24 cellular contexts compared by ENCODE assay signal in the genomic region with DNA sequence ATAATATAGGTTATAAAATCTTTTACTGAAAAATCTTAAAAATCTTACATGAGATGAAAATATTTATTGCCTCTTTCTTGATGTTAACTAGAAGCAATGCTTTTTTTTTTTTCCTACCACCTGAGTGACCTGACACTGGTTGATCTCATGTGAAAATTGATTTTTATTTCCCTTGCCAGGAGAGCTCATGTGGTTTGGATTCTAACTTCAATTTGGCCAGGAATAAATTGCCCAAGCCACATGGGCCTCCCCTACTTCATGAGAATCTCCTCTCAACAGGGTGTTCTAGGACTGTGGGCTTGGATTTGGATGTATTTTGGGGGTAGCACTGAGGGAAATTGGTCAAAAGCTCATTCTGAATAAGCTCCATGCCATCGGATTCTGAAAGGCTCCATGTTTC. TPM values are rescaled to one million over a fixed set of nuclear protein-coding genes. Genes with fewer than 3 reads are reported as not detected.
DNase-seq lines count a peak whose midpoint lies in the region; ATAC-seq, FAIRE-seq and TF ChIP-seq lines count a peak whose summit lies in the region.
"Had no signal": no experiment of that assay in that cellular context is flagged by ENCODE, and none has a peak within 500 bp of the region (broad histone marks: within the 10 kb centered on the region; RNA-seq: fewer than 3 reads in every experiment).

No MANE protein-coding gene starts in this region.

- H4K20me1 ChIP-seq in GM23338 (replicated peaks; ENCODE audit: insufficient read depth) (0 out of 2 replicates have a peak, but pooled peaks cover 3% of the 10 kb centered on the region), K562 (replicated peaks; ENCODE audit: control insufficient read depth, insufficient read depth, low read length) (no peaks in the 10 kb centered on the region), HepG2 (ENCODE audit: insufficient read depth, low read length) (no peaks in the 10 kb centered on the region)

- H3K9me3 ChIP-seq in K562 (replicated peaks; ENCODE audit: control insufficient read depth, insufficient read depth, low read depth, low read length), result no peaks in the 10 kb centered on the region
- H3K9me3 ChIP-seq in HepG2 (ENCODE audit: low read length), result no peaks in the 10 kb centered on the region
- H3K9me3 ChIP-seq: BE2C had no signal

- H3K9me1 ChIP-seq in K562 (ENCODE audit: control insufficient read depth, insufficient read depth, low read length), result no peaks in the 10 kb centered on the region

- TF ChIP-seq POLR2A in K562 (conservative IDR thresholded peaks at IDR 0.05) (no peak), HepG2 (IDR thresholded peaks at IDR 0.05; ENCODE audit: insufficient read depth in 1 of 2, low read depth in 2 of 2, low read length in 2 of 2) (no peak)

- H3K4me2 ChIP-seq in GM23338 (no peak overlapping the region), K562 (ENCODE audit: insufficient read depth, low read length) (no peak overlapping the region), HepG2 (ENCODE audit: low read depth, low read length) (no peak overlapping the region)

- peak overlapping the region; percentile 61 for H3K27ac ChIP-seq in GM23338 (ENCODE audit: low read depth)
- H3K27ac ChIP-seq in K562 (ENCODE audit: extremely low read depth, low read depth, low read length), result no peak overlapping the region
- H3K27ac ChIP-seq in HepG2 (ENCODE audit: extremely low read length, insufficient read depth, low read length), result no peak overlapping the region
- H3K27ac ChIP-seq: HL-60 had no signal

- H3K4me1 ChIP-seq in GM23338 (ENCODE audit: insufficient read depth), result no peaks in the 10 kb centered on the region
- H3K4me1 ChIP-seq in K562 (replicated peaks in 1 of 2; ENCODE audit: control insufficient read depth in 2 of 2, insufficient read depth in 2 of 2, low read length in 2 of 2), result no peaks in the 10 kb centered on the region; a peak in 1 of 5 replicates
- H3K4me1 ChIP-seq in HepG2 (ENCODE audit: insufficient read depth, low read length), result no peaks in the 10 kb centered on the region
- H3K4me1 ChIP-seq: BE2C, HAP-1 had no signal

- intact Hi-C loops in K562 (cut with micrococcal nuclease), result no loop called here
- intact Hi-C loops in HepG2 (cut with micrococcal nuclease; ENCODE audit: unreplicated experiment), result no loop called here

- H3K9me3 Mint-ChIP-seq in GM23338, result peaks cover 27% of the 10 kb centered on the region; the same call in 2 of the 3 replicates
- peaks cover 14 to 20% of the 10 kb centered on the region in 2 donors for H3K9me3 Mint-ChIP-seq in stimulated activated naive B cell treated with anti-CD40 and anti-IgM and Interleukin-4, amounts not matched to agents 10 μg/mL and 1 μg/mL and 100 μg/mL, for 72 hours

- H3K9ac ChIP-seq in K562 (ENCODE audit: insufficient read depth in 1 of 2, low read depth in 2 of 2, low read length in 2 of 2) (no peak overlapping the region), HepG2 (ENCODE audit: insufficient read depth, low read depth, low read length) (no peak overlapping the region)

- no peak; the same call in 2 of the 3 replicates for ATAC-seq in GM23338
- no peak; the same call in 2 of the 3 replicates for ATAC-seq in K562
- ATAC-seq in HepG2, result peak; percentile 46
- ATAC-seq in stimulated activated naive B cell treated with anti-CD40 and anti-IgM and Interleukin-4, amounts not matched to agents 10 μg/mL and 1 μg/mL and 100 μg/mL, for 72 hours (replicated peaks), result no peak
- no peak for ATAC-seq in HG03342 (IDR thresholded peaks at IDR 0.05; ENCODE audit: unreplicated experiment)

- H2AFZ ChIP-seq in GM23338 (no peak overlapping the region), K562 (ENCODE audit: low read depth, low read length) (no peak overlapping the region), HepG2 (ENCODE audit: low read length) (no peak overlapping the region)

- H3K36me3 ChIP-seq in GM23338 (ENCODE audit: insufficient read depth), result peaks cover 36% of the 10 kb centered on the region
- H3K36me3 ChIP-seq in K562 (ENCODE audit: control insufficient read depth, insufficient read depth, low read length), result peaks cover 29% of the 10 kb centered on the region; the same call in 2 of the 3 replicates
- H3K36me3 ChIP-seq in HepG2 (replicated peaks in 1 of 2; ENCODE audit: control insufficient read depth in 1 of 2, insufficient read depth in 2 of 2, low read length in 2 of 2), result peaks cover 4 to 23% of the 10 kb centered on the region in 2 experiments

- no peak overlapping the region for H3K27ac Mint-ChIP-seq in GM23338
- H3K27ac Mint-ChIP-seq in stimulated activated naive B cell treated with anti-CD40 and anti-IgM and Interleukin-4, amounts not matched to agents 10 μg/mL and 1 μg/mL and 100 μg/mL, for 72 hours, result no peak overlapping the region
- H3K27ac Mint-ChIP-seq: CD4-positive, CD25-positive, alpha-beta regulatory T cell had no signal

- H3K36me3 Mint-ChIP-seq in GM23338 (ENCODE audit: low read depth), result peaks cover 55% of the 10 kb centered on the region
- H3K36me3 Mint-ChIP-seq in stimulated activated naive B cell treated with anti-CD40 and anti-IgM and Interleukin-4, amounts not matched to agents 10 μg/mL and 1 μg/mL and 100 μg/mL, for 72 hours, result peaks cover 30 to 38% of the 10 kb centered on the region in 2 donors

- BruUV-seq in K562 (replicated peaks; lab: Mats Ljungman, UMichigan) (no TSS peak), HepG2 (replicated peaks; lab: Mats Ljungman, UMichigan) (no TSS peak)

- no peak for TF ChIP-seq CTCF in GM23338 (conservative IDR thresholded peaks at IDR 0.05; ENCODE audit: low read depth in 2 of 2)
- no peak for TF ChIP-seq CTCF in K562 (IDR thresholded peaks at IDR 0.05 in 2 of 3, conservative IDR thresholded peaks at IDR 0.05 in 1 of 3; ENCODE audit: insufficient read depth in 2 of 3, low read depth in 1 of 3, low read length in 3 of 3)
- TF ChIP-seq CTCF in HepG2 (CRISPR knock-in tag; IDR thresholded peaks at IDR 0.05), result no peak

- peaks cover 21% of the 10 kb centered on the region for H3F3A ChIP-seq in GM23338 (replicated peaks; ENCODE audit: low read depth)

- FAIRE-seq in K562 (lab: Jason Lieb, UNC) (no peak), HepG2 (lab: Jason Lieb, UNC) (no peak)
- FAIRE-seq: A204.1, D721Med, GM12892, GM18507, H1 had no signal

- in situ Hi-C loops in K562 (cut with MboI), result no loop called here
- in situ Hi-C loops in HepG2 (cut with HindIII; ENCODE audit: extremely low pct_ligation_motif_present, low pct_unique_long_range_greater_than_20kb), result no loop called here

- no peak for TF ChIP-seq RAD21 in K562 (CRISPR knock-in tag; conservative IDR thresholded peaks at IDR 0.05 in 1 of 2, IDR thresholded peaks at IDR 0.05 in 1 of 2)
- no peak for TF ChIP-seq RAD21 in HepG2 (CRISPR knock-in tag; IDR thresholded peaks at IDR 0.05)

- DNase-seq in GM23338 (ENCODE audit: low spot score) (no peak), K562 (ENCODE audit: extremely low read depth in 1 of 4, low spot score in 3 of 4) (no peak), HepG2 (ENCODE audit: low spot score) (no peak), SHP77 (lab: John Stamatoyannopoulos, UW) (no peak)
- no peak for DNase-seq in stimulated activated naive B cell treated with anti-CD40 and anti-IgM and Interleukin-4, amounts not matched to agents 10 μg/mL and 1 μg/mL and 100 μg/mL, for 72 hours
- DNase-seq: ACHN; BE2C; C1 segment of cervical spinal cord; CD4-positive, CD25-positive, alpha-beta regulatory T cell; CD8-positive, alpha-beta memory T cell; COR-L47; GDM1; IMR-90; KBM-7 had no signal

- no peaks in the 10 kb centered on the region for H3K4me1 Mint-ChIP-seq in GM23338
- H3K4me1 Mint-ChIP-seq in stimulated activated naive B cell treated with anti-CD40 and anti-IgM and Interleukin-4, amounts not matched to agents 10 μg/mL and 1 μg/mL and 100 μg/mL, for 72 hours, result no peaks in the 10 kb centered on the region
- H3K4me1 Mint-ChIP-seq: CD4-positive, CD25-positive, alpha-beta regulatory T cell; CD8-positive, alpha-beta memory T cell had no signal

- H3K4me3 Mint-ChIP-seq in GM23338, result no peak overlapping the region
- H3K4me3 Mint-ChIP-seq in stimulated activated naive B cell treated with anti-CD40 and anti-IgM and Interleukin-4, amounts not matched to agents 10 μg/mL and 1 μg/mL and 100 μg/mL, for 72 hours, result no peak overlapping the region
- H3K4me3 Mint-ChIP-seq: CD8-positive, alpha-beta memory T cell had no signal

- TF ChIP-seq EP300 in K562 (IDR thresholded peaks at IDR 0.05; ENCODE audit: low read length), result no peak
- TF ChIP-seq EP300 in HepG2 (IDR thresholded peaks at IDR 0.05; ENCODE audit: low read depth in 2 of 2, low read length in 2 of 2), result no peak
- no peak for TF ChIP-seq EP300 in HepG2 (CRISPR knock-in tag; IDR thresholded peaks at IDR 0.05; ENCODE audit: borderline replicate concordance)

- POLR2A ChIA-PET in K562 (lab: Yijun Ruan, JAX) (interaction anchor here (0.8 to 1.2 kb wide), 2 partner anchors 12 to 20 kb away, joined by 4 to 5 read pairs; a partner anchor contains a TSS), HepG2 (lab: Yijun Ruan, JAX) (interaction anchor here (1.0 to 2.1 kb wide), 2 partner anchors 11 to 19 kb away, joined by 4 to 9 read pairs; a partner anchor contains a TSS)

- no peaks in the 10 kb centered on the region for H3K27me3 ChIP-seq in GM23338 (ENCODE audit: insufficient read depth)
- no peaks in the 10 kb centered on the region for H3K27me3 ChIP-seq in K562 (ENCODE audit: control insufficient read depth in 2 of 2, insufficient read depth in 2 of 2, low read length in 2 of 2)
- H3K27me3 ChIP-seq in HepG2 (ENCODE audit: control insufficient read depth in 1 of 2, insufficient read depth in 2 of 2, low read length in 2 of 2), result no peaks in the 10 kb centered on the region
- H3K27me3 ChIP-seq: BE2C had no signal

- CTCF ChIA-PET in K562 (lab: Yijun Ruan, JAX; ENCODE audit: low intra/inter-chr PET ratio), result no interaction called here
- CTCF ChIA-PET in HepG2 (lab: Yijun Ruan, JAX; ENCODE audit: low intra/inter-chr PET ratio, low total read pairs), result no interaction called here

- peaks cover 4% of the 10 kb centered on the region for H3K27me3 Mint-ChIP-seq in GM23338 (ENCODE audit: insufficient read depth, low read depth, poor library complexity)
- peaks cover 0 to 4% of the 10 kb centered on the region in 2 donors for H3K27me3 Mint-ChIP-seq in stimulated activated naive B cell treated with anti-CD40 and anti-IgM and Interleukin-4, amounts not matched to agents 10 μg/mL and 1 μg/mL and 100 μg/mL, for 72 hours
- H3K27me3 Mint-ChIP-seq: CD4-positive, CD25-positive, alpha-beta regulatory T cell had no signal

- H3K9me2 ChIP-seq in GM23338 (ENCODE audit: insufficient read depth), result no peaks in the 10 kb centered on the region

- H3K4me3 ChIP-seq in GM23338 (no peak overlapping the region), K562 (no peak overlapping the region), HepG2 (replicated peaks in 1 of 3; ENCODE audit: insufficient read depth in 1 of 3, low read depth in 2 of 3, low read length in 3 of 3) (no peak overlapping the region)
- H3K4me3 ChIP-seq: HAP-1 had no signal

- no peaks in the 10 kb centered on the region for H3K79me2 ChIP-seq in GM23338 (replicated peaks; ENCODE audit: insufficient read depth)
- no peaks in the 10 kb centered on the region for H3K79me2 ChIP-seq in K562 (ENCODE audit: control insufficient read depth, insufficient read depth, low read length)
- no peaks in the 10 kb centered on the region for H3K79me2 ChIP-seq in HepG2 (ENCODE audit: insufficient read depth, low read length)

- WGBS in K562 (ENCODE audit: insufficient coverage, low coverage, missing lambda C conversion rate), result 0% methylated on average over 1 of the region's 1 CpG
- WGBS in HepG2 (ENCODE audit: low lambda C conversion rate), result 83% methylated on average over 1 of the region's 1 CpG

RNA-seq across cellular contexts. Expression of a gene that starts 20.1 kb away (rescaled TPM):
- total RNA-seq in GM23338 (2014; rRNA removed; shearing (Covaris generic)), result 536 and 559 TPM in 2 replicates
- polyA plus RNA-seq in GM23338 (2016; fragmentation: Nextera tagmentation; extraction: Ambion mirVana) (276 and 315 TPM in 2 replicates), K562 (2011; rRNA removed) (86.7 and 96.4 TPM in 2 replicates), K562 (2014; fragmentation: Illumina TruSeq; extraction: Trizol) (93.5 and 108 TPM in 2 replicates), K562 (2014; fragmentation: Nextera tagmentation; extraction: Ambion mirVana) (100 to 1,000 TPM; 135 to 194 TPM), K562 (2014; rRNA removed) (92.6 and 103 TPM in 2 replicates), HepG2 (2011; rRNA removed) (258 and 312 TPM in 2 replicates)
- 74.6 and 149 TPM in 2 replicates for total RNA-seq in K562 (2011; cell fraction: chromatin; rRNA removed; ENCODE audit: low replicate concordance)
- total RNA-seq in K562 (2011; cell fraction: nucleolus; rRNA removed), result 48.2 and 61.6 TPM in 2 replicates
- 74.6 and 93.9 TPM in 2 replicates for total RNA-seq in K562 (2011; cell fraction: nucleoplasm; rRNA removed)
- total RNA-seq in K562 (2014; rRNA removed) (61.9 and 65.9 TPM in 2 replicates), K562 (2014; rRNA removed; fragmentation: Illumina TruSeq; extraction: Trizol) (108 and 114 TPM in 2 replicates), K562 (2015; rRNA removed; fragmentation: Illumina TruSeq; extraction: Trizol) (94.4 and 101 TPM in 2 replicates), K562 (2021) (75.1 and 80.8 TPM in 2 replicates), HepG2 (2016; rRNA removed; fragmentation: Illumina TruSeq; extraction: Trizol) (1,077 and 1,654 TPM in 2 replicates)
- 16.7 and 52.0 TPM in 2 replicates for polyA plus RNA-seq in K562 (2011; cell fraction: cytosol; rRNA removed)
- 53.6 and 109 TPM in 2 replicates for polyA plus RNA-seq in K562 (2011; cell fraction: nucleus; rRNA removed)
- polyA plus RNA-seq in K562 (2012), result 64.8 and 261 TPM in 2 replicates
- 93.3 and 121 TPM in 2 replicates for polyA minus RNA-seq in K562 (2011; rRNA and poly(A)+ RNA removed)
- 26.4 and 30.7 TPM in 2 replicates for polyA minus RNA-seq in K562 (2011; cell fraction: cytosol; rRNA and poly(A)+ RNA removed)
- polyA minus RNA-seq in K562 (2011; cell fraction: nucleus; rRNA and poly(A)+ RNA removed), result 38.6 and 77.4 TPM in 2 replicates
- total RNA-seq in HepG2 (2016; cell fraction: cytosol; rRNA removed; fragmentation: Illumina TruSeq; extraction: Trizol; ENCODE audit: low read depth), result 96.9 and 104 TPM in 2 replicates
- total RNA-seq in HepG2 (2016; cell fraction: insoluble cytoplasmic fraction; rRNA removed; fragmentation: Illumina TruSeq; extraction: Trizol), result 1,083 and 1,679 TPM in 2 replicates
- total RNA-seq in HepG2 (2016; cell fraction: membrane; rRNA removed; fragmentation: Illumina TruSeq; extraction: Trizol), result 314 and 331 TPM in 2 replicates
- 500 TPM in 2 replicates for total RNA-seq in HepG2 (2016; cell fraction: nucleus; rRNA removed; fragmentation: Illumina TruSeq; extraction: Trizol)
- polyA plus RNA-seq in HepG2 (2011; cell fraction: cytosol; rRNA removed), result 157 and 214 TPM in 2 replicates
- 167 and 204 TPM in 2 replicates for polyA plus RNA-seq in HepG2 (2011; cell fraction: nucleus; rRNA removed)
- polyA plus RNA-seq in HepG2 (2012), result 217 and 288 TPM in 2 replicates
- polyA plus RNA-seq in HepG2 (2016; cell fraction: cytosol; fragmentation: Illumina TruSeq; extraction: Trizol; ENCODE audit: low read depth), result 73.2 and 78.3 TPM in 2 replicates
- 1,387 and 1,488 TPM in 2 replicates for polyA plus RNA-seq in HepG2 (2016; cell fraction: insoluble cytoplasmic fraction; fragmentation: Illumina TruSeq; extraction: Trizol; ENCODE audit: low read depth)
- 191 and 213 TPM in 2 replicates for polyA plus RNA-seq in HepG2 (2016; cell fraction: membrane; fragmentation: Illumina TruSeq; extraction: Trizol; ENCODE audit: low read depth)
- 593 and 621 TPM in 2 replicates for polyA plus RNA-seq in HepG2 (2016; cell fraction: nucleus; fragmentation: Illumina TruSeq; extraction: Trizol; ENCODE audit: insufficient read depth, low read depth)
- polyA minus RNA-seq in HepG2 (2011; rRNA and poly(A)+ RNA removed; ENCODE audit: low replicate concordance), result 68.1 and 135 TPM in 2 replicates
- polyA minus RNA-seq in HepG2 (2011; cell fraction: cytosol; rRNA and poly(A)+ RNA removed), result 164 and 173 TPM in 2 replicates
- 247 and 293 TPM in 2 replicates for polyA minus RNA-seq in HepG2 (2011; cell fraction: nucleus; rRNA and poly(A)+ RNA removed)

RNA-seq across cellular contexts. Expression of a gene that starts 31.3 kb away (rescaled TPM):
- 41.1 and 48.0 TPM in 2 replicates for total RNA-seq in GM23338 (2014; rRNA removed; shearing (Covaris generic))
- polyA plus RNA-seq in GM23338 (2016; fragmentation: Nextera tagmentation; extraction: Ambion mirVana), result 14.7 and 15.1 TPM in 2 replicates
- total RNA-seq in K562 (2011; cell fraction: chromatin; rRNA removed; ENCODE audit: low replicate concordance), result 74.2 and 145 TPM in 2 replicates
- total RNA-seq in K562 (2011; cell fraction: nucleolus; rRNA removed), result 25.2 and 33.8 TPM in 2 replicates
- total RNA-seq in K562 (2011; cell fraction: nucleoplasm; rRNA removed), result 50.8 and 66.7 TPM in 2 replicates
- total RNA-seq in K562 (2014; rRNA removed), result 14.4 and 14.9 TPM in 2 replicates
- 22.7 and 24.8 TPM in 2 replicates for total RNA-seq in K562 (2014; rRNA removed; fragmentation: Illumina TruSeq; extraction: Trizol)
- total RNA-seq in K562 (2015; rRNA removed; fragmentation: Illumina TruSeq; extraction: Trizol), result 18.9 and 19.1 TPM in 2 replicates
- 17.1 and 19.0 TPM in 2 replicates for total RNA-seq in K562 (2021)
- polyA plus RNA-seq in K562 (2011; rRNA removed), result 18.4 and 25.6 TPM in 2 replicates
- 6.2 and 11.1 TPM in 2 replicates for polyA plus RNA-seq in K562 (2011; cell fraction: cytosol; rRNA removed)
- polyA plus RNA-seq in K562 (2011; cell fraction: nucleus; rRNA removed), result 23.8 and 27.2 TPM in 2 replicates
- polyA plus RNA-seq in K562 (2012), result 9.0 and 11.3 TPM in 2 replicates
- polyA plus RNA-seq in K562 (2014; fragmentation: Illumina TruSeq; extraction: Trizol), result 14.5 and 16.7 TPM in 2 replicates
- 1 to 10 TPM; 3.6 to 3.7 TPM for polyA plus RNA-seq in K562 (2014; fragmentation: Nextera tagmentation; extraction: Ambion mirVana)
- polyA plus RNA-seq in K562 (2014; rRNA removed), result 11.5 and 11.8 TPM in 2 replicates
- polyA minus RNA-seq in K562 (2011; rRNA and poly(A)+ RNA removed), result 57.8 and 62.6 TPM in 2 replicates
- 18.7 and 22.4 TPM in 2 replicates for polyA minus RNA-seq in K562 (2011; cell fraction: cytosol; rRNA and poly(A)+ RNA removed)
- polyA minus RNA-seq in K562 (2011; cell fraction: nucleus; rRNA and poly(A)+ RNA removed), result 46.2 and 82.2 TPM in 2 replicates
- 21.7 and 24.4 TPM in 2 replicates for total RNA-seq in HepG2 (2016; rRNA removed; fragmentation: Illumina TruSeq; extraction: Trizol)
- 5.9 and 6.9 TPM in 2 replicates for total RNA-seq in HepG2 (2016; cell fraction: cytosol; rRNA removed; fragmentation: Illumina TruSeq; extraction: Trizol; ENCODE audit: low read depth)
- 20.5 and 24.0 TPM in 2 replicates for total RNA-seq in HepG2 (2016; cell fraction: insoluble cytoplasmic fraction; rRNA removed; fragmentation: Illumina TruSeq; extraction: Trizol)
- 7.4 and 8.2 TPM in 2 replicates for total RNA-seq in HepG2 (2016; cell fraction: membrane; rRNA removed; fragmentation: Illumina TruSeq; extraction: Trizol)
- total RNA-seq in HepG2 (2016; cell fraction: nucleus; rRNA removed; fragmentation: Illumina TruSeq; extraction: Trizol), result 33.7 and 38.5 TPM in 2 replicates
- polyA plus RNA-seq in HepG2 (2011; rRNA removed), result 15.8 and 20.2 TPM in 2 replicates
- 7.0 and 10.6 TPM in 2 replicates for polyA plus RNA-seq in HepG2 (2011; cell fraction: cytosol; rRNA removed)
- 21.3 and 21.9 TPM in 2 replicates for polyA plus RNA-seq in HepG2 (2011; cell fraction: nucleus; rRNA removed)
- 13.3 and 15.2 TPM in 2 replicates for polyA plus RNA-seq in HepG2 (2012)
- 0.29 and 0.55 TPM in 2 replicates for polyA plus RNA-seq in HepG2 (2016; cell fraction: cytosol; fragmentation: Illumina TruSeq; extraction: Trizol; ENCODE audit: low read depth)
- 11.0 and 11.9 TPM in 2 replicates for polyA plus RNA-seq in HepG2 (2016; cell fraction: insoluble cytoplasmic fraction; fragmentation: Illumina TruSeq; extraction: Trizol; ENCODE audit: low read depth)
- polyA plus RNA-seq in HepG2 (2016; cell fraction: membrane; fragmentation: Illumina TruSeq; extraction: Trizol; ENCODE audit: low read depth), result 1.1 and 1.2 TPM in 2 replicates
- polyA plus RNA-seq in HepG2 (2016; cell fraction: nucleus; fragmentation: Illumina TruSeq; extraction: Trizol; ENCODE audit: insufficient read depth, low read depth), result 25.9 and 28.2 TPM in 2 replicates
- polyA minus RNA-seq in HepG2 (2011; rRNA and poly(A)+ RNA removed; ENCODE audit: low replicate concordance), result 27.0 and 45.7 TPM in 2 replicates
- 23.4 and 27.2 TPM in 2 replicates for polyA minus RNA-seq in HepG2 (2011; cell fraction: cytosol; rRNA and poly(A)+ RNA removed)
- 130 and 131 TPM in 2 replicates for polyA minus RNA-seq in HepG2 (2011; cell fraction: nucleus; rRNA and poly(A)+ RNA removed)

RNA-seq across cellular contexts. Expression of a gene that starts 45.0 kb away (rescaled TPM):
- total RNA-seq in GM23338 (2014; rRNA removed; shearing (Covaris generic)), result 3.1 TPM in 1 of 2 replicates, not detected in the other
- 0.64 and 0.92 TPM in 2 replicates for polyA plus RNA-seq in GM23338 (2016; fragmentation: Nextera tagmentation; extraction: Ambion mirVana)
- not detected in 2 replicates for total RNA-seq in K562 (2011; cell fraction: chromatin; rRNA removed; ENCODE audit: low replicate concordance)
- not detected in 2 replicates for total RNA-seq in K562 (2011; cell fraction: nucleolus; rRNA removed)
- total RNA-seq in K562 (2011; cell fraction: nucleoplasm; rRNA removed), result not detected in 2 replicates
- total RNA-seq in K562 (2014; rRNA removed), result not detected in 2 replicates
- total RNA-seq in K562 (2014; rRNA removed; fragmentation: Illumina TruSeq; extraction: Trizol), result not detected in 2 replicates
- not detected in 2 replicates for total RNA-seq in K562 (2015; rRNA removed; fragmentation: Illumina TruSeq; extraction: Trizol)
- not detected in 2 replicates for total RNA-seq in K562 (2021)
- not detected in 2 replicates for polyA plus RNA-seq in K562 (2011; rRNA removed)
- not detected in 2 replicates for polyA plus RNA-seq in K562 (2011; cell fraction: cytosol; rRNA removed)
- not detected in 2 replicates for polyA plus RNA-seq in K562 (2011; cell fraction: nucleus; rRNA removed)
- 0.10 TPM in 1 of 2 replicates, not detected in the other for polyA plus RNA-seq in K562 (2012)
- not detected in 2 replicates for polyA plus RNA-seq in K562 (2014; fragmentation: Illumina TruSeq; extraction: Trizol)
- polyA plus RNA-seq in K562 (2014; fragmentation: Nextera tagmentation; extraction: Ambion mirVana), result not detected
- not detected in 2 replicates for polyA plus RNA-seq in K562 (2014; rRNA removed)
- not detected in 2 replicates for polyA minus RNA-seq in K562 (2011; rRNA and poly(A)+ RNA removed)
- not detected in 2 replicates for polyA minus RNA-seq in K562 (2011; cell fraction: cytosol; rRNA and poly(A)+ RNA removed)
- polyA minus RNA-seq in K562 (2011; cell fraction: nucleus; rRNA and poly(A)+ RNA removed), result not detected in 2 replicates
- not detected in 2 replicates for total RNA-seq in HepG2 (2016; rRNA removed; fragmentation: Illumina TruSeq; extraction: Trizol)
- not detected in 2 replicates for total RNA-seq in HepG2 (2016; cell fraction: cytosol; rRNA removed; fragmentation: Illumina TruSeq; extraction: Trizol; ENCODE audit: low read depth)
- total RNA-seq in HepG2 (2016; cell fraction: insoluble cytoplasmic fraction; rRNA removed; fragmentation: Illumina TruSeq; extraction: Trizol), result not detected in 2 replicates
- total RNA-seq in HepG2 (2016; cell fraction: membrane; rRNA removed; fragmentation: Illumina TruSeq; extraction: Trizol), result not detected in 2 replicates
- not detected in 2 replicates for total RNA-seq in HepG2 (2016; cell fraction: nucleus; rRNA removed; fragmentation: Illumina TruSeq; extraction: Trizol)
- polyA plus RNA-seq in HepG2 (2011; rRNA removed), result not detected in 2 replicates
- polyA plus RNA-seq in HepG2 (2011; cell fraction: cytosol; rRNA removed), result not detected in 2 replicates
- polyA plus RNA-seq in HepG2 (2011; cell fraction: nucleus; rRNA removed), result not detected in 2 replicates
- polyA plus RNA-seq in HepG2 (2012), result not detected in 2 replicates
- polyA plus RNA-seq in HepG2 (2016; cell fraction: cytosol; fragmentation: Illumina TruSeq; extraction: Trizol; ENCODE audit: low read depth), result not detected in 2 replicates
- polyA plus RNA-seq in HepG2 (2016; cell fraction: insoluble cytoplasmic fraction; fragmentation: Illumina TruSeq; extraction: Trizol; ENCODE audit: low read depth), result not detected in 2 replicates
- polyA plus RNA-seq in HepG2 (2016; cell fraction: membrane; fragmentation: Illumina TruSeq; extraction: Trizol; ENCODE audit: low read depth), result not detected in 2 replicates
- not detected in 2 replicates for polyA plus RNA-seq in HepG2 (2016; cell fraction: nucleus; fragmentation: Illumina TruSeq; extraction: Trizol; ENCODE audit: insufficient read depth, low read depth)
- polyA minus RNA-seq in HepG2 (2011; rRNA and poly(A)+ RNA removed; ENCODE audit: low replicate concordance), result not detected in 2 replicates
- polyA minus RNA-seq in HepG2 (2011; cell fraction: cytosol; rRNA and poly(A)+ RNA removed), result not detected in 2 replicates
- not detected in 2 replicates for polyA minus RNA-seq in HepG2 (2011; cell fraction: nucleus; rRNA and poly(A)+ RNA removed)
- total RNA-seq: CD4-positive, CD25-positive, alpha-beta regulatory T cell; CD8-positive, alpha-beta memory T cell; Daoy; HT1080; IMR-90 had no signal
- polyA plus RNA-seq: CD4-positive, CD25-positive, alpha-beta regulatory T cell; CD8-positive, alpha-beta memory T cell; IMR-90 had no signal
